8 cellular contexts compared by ENCODE assay signal in genomic region chr1:100249537-100250257, GRCh38. TPM values are rescaled to one million over a fixed set of nuclear protein-coding genes. Genes with fewer than 3 reads are reported as not detected.
A peak's percentile ranks its signal among the peaks of the same experiment; 100 is the strongest.
DNase-seq lines count a peak whose midpoint lies in the region; ATAC-seq and TF ChIP-seq lines count a peak whose summit lies in the region.

DBT (minus strand) TSS chr1:100249834; CDS start chr1:100249820, 14 bp downstream.

- no peaks in the 10 kb centered on the region for H3K36me3 ChIP-seq in KMS-11 (ENCODE audit: insufficient read depth)
- no peaks in the 10 kb centered on the region; the same call in 1 of the 2 replicates for H3K36me3 ChIP-seq in Panc1 (ENCODE audit: control insufficient read depth, insufficient read depth, low read length)
- H3K36me3 ChIP-seq in esophagus squamous epithelium: no peaks in the 10 kb centered on the region
- H3K36me3 ChIP-seq in muscle layer of duodenum (ENCODE audit: control insufficient read depth in 1 of 2, insufficient read depth in 2 of 2, low read length in 2 of 2): no peaks in the 10 kb centered on the region

- no peaks in the 10 kb centered on the region for H3K79me2 ChIP-seq in KMS-11 (ENCODE audit: insufficient read depth, low read depth)

- peak within 1 kb of the TSS; percentile 70 for H3K4me3 ChIP-seq in KMS-11 (IDR thresholded peaks at IDR 0.05; ENCODE audit: insufficient read depth, low read depth, low read length)
- H3K4me3 ChIP-seq in Panc1 (ENCODE audit: low read depth in 2 of 2, low read length in 2 of 2): peak within 1 kb of the TSS; percentile 91 to 97
- peak within 1 kb of the TSS; percentile 66 to 87 (median 80) for H3K4me3 ChIP-seq in esophagus squamous epithelium
- H3K4me3 ChIP-seq in muscle layer of duodenum (ENCODE audit: low read depth in 1 of 2, low read length in 2 of 2): peak within 1 kb of the TSS; percentile 77 to 95

- H3K9me3 Mint-ChIP-seq in activated T-cell treated with anti-CD3 and anti-CD28 coated beads, Interleukin-2, amount 50 U/mL, for 4 hours: no peaks in the 10 kb centered on the region

- POLR2A ChIA-PET in Panc1 (lab: Charles Lee): no interaction called here

- peak within 1 kb of the TSS; percentile 73; the same call in 1 of the 2 replicates for H3K9ac ChIP-seq in KMS-11

- TF ChIP-seq POLR2A in esophagus squamous epithelium (IDR thresholded peaks at IDR 0.05): peak in 3 of 4 donors; percentile 67 to 82 (median 79)

- H3K9me3 ChIP-seq in Panc1 (ENCODE audit: control insufficient read depth, insufficient read depth, low read depth, low read length) (no peaks in the 10 kb centered on the region), esophagus squamous epithelium (no peaks in the 10 kb centered on the region), muscle layer of duodenum (ENCODE audit: control insufficient read depth in 1 of 2, low read length in 2 of 2) (no peaks in the 10 kb centered on the region)

- peak within 1 kb of the TSS; percentile 32; the same call in 1 of the 2 replicates for H3K27ac ChIP-seq in KMS-11
- H3K27ac ChIP-seq in Panc1 (ENCODE audit: low read length): peak within 1 kb of the TSS; percentile 91
- H3K27ac ChIP-seq in esophagus squamous epithelium: peak within 1 kb of the TSS; percentile 85 to 94 (median 91)
- H3K27ac ChIP-seq in muscle layer of duodenum (ENCODE audit: low read length): peak within 1 kb of the TSS; percentile 85

- TF ChIP-seq CTCF in KMS-11 (conservative IDR thresholded peaks at IDR 0.05; ENCODE audit: low read depth, low read length) (no peak), Panc1 (IDR thresholded peaks at IDR 0.05) (no peak), esophagus squamous epithelium (IDR thresholded peaks at IDR 0.05) (no peak)

- BruUV-seq in Panc1 (replicated peaks; lab: Mats Ljungman, UMichigan): no TSS peak

- intact Hi-C loops in Panc1 (cut with micrococcal nuclease; ENCODE audit: unreplicated experiment): no loop called here
- intact Hi-C loops in esophagus squamous epithelium (cut with DNase I): no loop called here

- peak within 1 kb of the TSS; percentile 72 for H2AFZ ChIP-seq in KMS-11 (ENCODE audit: low read depth)

- peak; percentile 94 for DNase-seq in DMS79 (lab: John Stamatoyannopoulos, UW)
- DNase-seq in Panc1 (ENCODE audit: low read depth, low spot score): peak; percentile 84
- DNase-seq in activated T-cell treated with anti-CD3 and anti-CD28 coated beads, Interleukin-2, amount 50 U/mL, for 4 hours: peak; percentile 85
- peak; percentile 73 for DNase-seq in esophagus squamous epithelium (lab: John Stamatoyannopoulos, UW)
- peak; percentile 86 for DNase-seq in stimulated activated CD8-positive, alpha-beta memory T cell treated with anti-CD3 and anti-CD28 coated beads, Interleukin-7, amount 100 ng/mL, for 4 hours (ENCODE audit: low read depth in 2 of 2)

- H3K4me1 ChIP-seq in KMS-11 (ENCODE audit: low read depth, poor library complexity, severe bottlenecking) (peaks cover 7% of the 10 kb centered on the region), Panc1 (ENCODE audit: control insufficient read depth, insufficient read depth, low read length) (peaks cover 4% of the 10 kb centered on the region; the same call in 1 of the 2 replicates), esophagus squamous epithelium (peaks cover 3 to 35% (median 12%) of the 10 kb centered on the region in 3 donors), muscle layer of duodenum (ENCODE audit: control insufficient read depth in 1 of 2, insufficient read depth in 2 of 2, low read length in 2 of 2) (peaks cover 9 to 17% of the 10 kb centered on the region in 2 donors)

- no peaks in the 10 kb centered on the region for H4K20me1 ChIP-seq in KMS-11 (ENCODE audit: insufficient read depth)

- H3K4me3 Mint-ChIP-seq in activated T-cell treated with anti-CD3 and anti-CD28 coated beads, Interleukin-2, amount 50 U/mL, for 4 hours: no peak within 1 kb of the TSS

- in situ Hi-C loops in Panc1 (cut with HindIII; ENCODE audit: low pct_unique_long_range_greater_than_20kb, low sequenced_read_pairs): no loop called here

- peak; percentile 100 for ATAC-seq in GM21737 (IDR thresholded peaks at IDR 0.05; ENCODE audit: unreplicated experiment)
- peak; percentile 100 for ATAC-seq in Panc1
- peak; percentile 100 for ATAC-seq in activated T-cell treated with anti-CD3 and anti-CD28 coated beads, Interleukin-2, amount 50 U/mL, for 4 hours

- no peaks in the 10 kb centered on the region for H3K27me3 Mint-ChIP-seq in activated T-cell treated with anti-CD3 and anti-CD28 coated beads, Interleukin-2, amount 50 U/mL, for 4 hours (ENCODE audit: low read depth)

- H3K27me3 ChIP-seq in KMS-11 (ENCODE audit: insufficient read depth, low read depth): no peaks in the 10 kb centered on the region
- H3K27me3 ChIP-seq in Panc1 (ENCODE audit: control insufficient read depth, insufficient read depth, low read length): no peaks in the 10 kb centered on the region
- H3K27me3 ChIP-seq in esophagus squamous epithelium: no peaks in the 10 kb centered on the region
- no peaks in the 10 kb centered on the region for H3K27me3 ChIP-seq in muscle layer of duodenum (ENCODE audit: low read depth, low read length)

- WGBS in esophagus squamous epithelium, 2 donors: 1% methylated on average over 16 to 25 of the region's 31 CpGs

- H3K36me3 Mint-ChIP-seq in activated T-cell treated with anti-CD3 and anti-CD28 coated beads, Interleukin-2, amount 50 U/mL, for 4 hours (ENCODE audit: insufficient read depth): no peaks in the 10 kb centered on the region

- peaks cover 13% of the 10 kb centered on the region for H3K4me1 Mint-ChIP-seq in activated T-cell treated with anti-CD3 and anti-CD28 coated beads, Interleukin-2, amount 50 U/mL, for 4 hours (ENCODE audit: low read depth)

- CTCF ChIA-PET in Panc1 (lab: Charles Lee): no interaction called here

- H3K4me2 ChIP-seq in KMS-11: peak within 1 kb of the TSS; percentile 80

RNA-seq across cellular contexts. Expression of gene DBT, which starts in this region (rescaled TPM):
- total RNA-seq in Panc1 (2021; ENCODE audit: unreplicated experiment): 5.2 TPM
- 1.2 TPM for polyA plus RNA-seq in Panc1 (2012; ENCODE audit: insufficient read length)
- 10 to 100 TPM in 2 of 3 donors, 1 to 10 TPM in 1; 9.7 to 11.5 (median 11.3) TPM for total RNA-seq in activated T-cell treated with anti-CD3 and anti-CD28 coated beads, Interleukin-2, amount 50 U/mL, for 4 hours
- total RNA-seq in esophagus squamous epithelium: 1 to 10 TPM; 6.1 to 9.4 (median 6.8) TPM

Comparison
In these comparisons a context has a peak if more than half of its experiments do, and no peak if none do; other contexts are left out.
1. Peak in every context shown above with its lines: DNase-seq, ATAC-seq, H3K4me3 ChIP-seq and H3K27ac ChIP-seq.
2. H3K27ac ChIP-seq: peak in every context shown above with its lines; median percentile 91 in Panc1; 91 in esophagus squamous epithelium; 85 in muscle layer of duodenum; 32 in KMS-11.